ENCODE assay signal across 1 cellular context in the genomic region with DNA sequence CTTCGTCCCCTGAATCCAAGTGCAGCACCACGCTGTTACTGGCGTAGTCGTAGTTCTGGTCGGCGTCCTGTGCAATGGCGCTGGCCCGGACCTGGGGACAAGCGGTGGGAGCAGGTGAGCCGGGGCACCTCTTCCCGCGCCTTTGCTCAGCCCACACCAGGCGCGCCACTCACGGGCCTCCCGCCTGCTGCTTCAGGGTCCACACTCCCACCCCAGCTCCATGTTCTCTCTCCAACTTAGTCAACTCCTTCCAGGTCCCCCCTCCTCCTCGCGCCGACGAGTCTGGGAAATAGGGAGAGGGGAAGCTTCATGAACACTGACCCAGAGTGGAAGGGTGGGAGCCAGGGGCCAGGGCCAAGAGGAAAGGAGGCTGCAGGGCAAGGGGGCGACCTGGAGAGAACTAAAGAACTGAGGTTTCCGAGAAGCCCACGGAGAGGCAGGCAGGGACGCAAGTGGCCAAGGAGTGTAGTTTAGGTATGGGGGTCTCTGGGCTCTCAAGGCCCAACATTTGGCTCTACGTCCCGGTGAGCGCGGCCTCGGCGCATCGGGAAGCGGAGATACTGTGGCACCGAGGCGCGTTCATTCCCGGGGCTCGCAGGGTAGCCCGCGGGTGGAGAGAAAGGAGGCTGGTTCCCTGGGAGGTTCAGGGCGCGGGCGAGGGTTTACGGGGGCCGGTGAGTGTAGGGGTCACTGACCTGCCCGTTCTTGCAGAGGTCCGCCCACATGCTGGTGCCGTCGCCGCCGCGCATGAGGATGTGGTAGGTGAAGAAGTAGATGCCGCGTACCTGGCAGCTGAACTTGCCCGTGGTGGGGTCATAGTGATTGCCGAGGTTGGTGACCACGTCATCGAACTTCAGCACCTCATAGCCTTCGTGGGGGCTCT.
TF ChIP-seq lines count a peak whose summit lies in the region.

No MANE protein-coding gene starts in this region.

TF ChIP-seq in HepG2, 621 proteins besides CTCF, POLR2A, EP300 and RAD21:
- TF ChIP-seq CREB1 (IDR thresholded peaks at IDR 0.05) (peak; percentile 61; the same call in 1 of the 2 replicates), CREB1 (CRISPR knock-in tag; IDR thresholded peaks at IDR 0.05) (no peak), SIX4 (CRISPR knock-in tag; IDR thresholded peaks at IDR 0.05) (no peak)
